Comparison of ENCODE assay signal across 1 cellular context in genomic region chr6:125986295-125986955, GRCh38.
TF ChIP-seq lines count a peak whose summit lies in the region.

Gene TRMT11 (plus strand): TSS chr6:125986540. CDS start chr6:125986551, 11 bp downstream.

TF ChIP-seq in HCT116, 20 proteins besides CTCF, POLR2A, EP300 and RAD21 (continued from another document):
- TF ChIP-seq REST (IDR thresholded peaks at IDR 0.05; ENCODE audit: low read depth): no peak
- TF ChIP-seq FOSL1 (IDR thresholded peaks at IDR 0.05; ENCODE audit: low read depth): no peak
- TF ChIP-seq YY1 (IDR thresholded peaks at IDR 0.05; ENCODE audit: extremely low read depth, insufficient replicate concordance, low read depth, low read length): peak; percentile 90
- TF ChIP-seq SP1 (IDR thresholded peaks at IDR 0.05; ENCODE audit: low read depth): no peak; the same call in 1 of the 2 replicates
- no peak for TF ChIP-seq JUND (IDR thresholded peaks at IDR 0.05)
- TF ChIP-seq ATF3 (IDR thresholded peaks at IDR 0.05): no peak
